In the genomic region with DNA sequence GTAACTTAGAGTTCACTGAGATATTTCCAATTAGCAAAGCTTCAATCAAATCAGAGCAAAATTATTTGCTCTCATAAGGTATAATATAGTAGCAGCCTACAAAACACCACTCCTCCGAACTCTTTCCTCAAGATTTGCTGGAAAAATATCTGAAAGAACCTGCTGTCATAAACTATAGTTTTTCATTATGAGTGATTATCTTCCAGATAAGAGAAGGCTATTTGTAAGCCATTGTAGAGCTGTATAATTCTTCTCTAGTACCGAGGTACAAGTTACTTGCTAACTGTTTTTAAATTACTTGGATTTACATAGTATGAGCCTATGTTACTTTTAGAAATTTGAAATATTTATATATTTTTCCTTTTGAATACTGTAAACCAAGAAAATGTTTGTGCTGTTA, we compare ENCODE assay signal across 8 cellular contexts. TPM values are rescaled to one million over a fixed set of nuclear protein-coding genes. Genes with fewer than 3 reads are reported as not detected.
DNase-seq lines count a peak whose midpoint lies in the region; ATAC-seq and TF ChIP-seq lines count a peak whose summit lies in the region.

No MANE protein-coding gene starts in this region.

- H3K9ac ChIP-seq in ES-I3 (ENCODE audit: low read depth, low read length) (peak overlapping the region; percentile 96; the same call in 1 of the 2 replicates), SK-N-MC (ENCODE audit: insufficient read length) (peak overlapping the region; percentile 95)

- POLR2A ChIA-PET in A673 (lab: Charles Lee; ENCODE audit: low non-redundant PET): interaction anchor here (0.9 kb wide), 1 partner anchor 139 kb away, joined by 3 read pairs; no protein-coding TSS in a partner anchor

- CTCF ChIA-PET in A673 (lab: Charles Lee): no interaction called here

- H3K27ac ChIP-seq in A673 (ENCODE audit: low read depth, low read length, poor library complexity, severe bottlenecking) (peak overlapping the region; percentile 99), SK-N-MC (no peak overlapping the region)

- peaks cover 49% of the 10 kb centered on the region for H3K36me3 ChIP-seq in A673 (ENCODE audit: insufficient read depth, low read length, poor library complexity, severe bottlenecking)
- H3K36me3 ChIP-seq in ES-I3 (ENCODE audit: insufficient read depth, low read length): peaks cover 6% of the 10 kb centered on the region; the same call in 1 of the 2 replicates
- peaks cover 53% of the 10 kb centered on the region for H3K36me3 ChIP-seq in SK-N-MC (ENCODE audit: insufficient read depth, low read length)

- DNase-seq in A673 (ENCODE audit: low spot score) (no peak), SK-N-MC (ENCODE audit: low read depth, low spot score) (no peak), fibroblast of pulmonary artery (ENCODE audit: low read depth) (no peak), iPS-NIHi7 (ENCODE audit: extremely low spot score) (no peak), NCI-H524 treated with DMSO at 0.1 percent for 48 hours (lab: John Stamatoyannopoulos, UW) (no peak), KBM-7 (no peak)

- H3K9me3 ChIP-seq in A673 (ENCODE audit: low read depth, low read length, poor library complexity, severe bottlenecking): no peaks in the 10 kb centered on the region
- no peaks in the 10 kb centered on the region for H3K9me3 ChIP-seq in ES-I3 (ENCODE audit: control insufficient read depth, insufficient read depth, low read length)
- H3K9me3 ChIP-seq in SK-N-MC (ENCODE audit: low read depth, low read length): no peaks in the 10 kb centered on the region

- H3K4me3 ChIP-seq in A673 (ENCODE audit: low read depth, low read length, poor library complexity, severe bottlenecking): peak overlapping the region; percentile 88
- H3K4me3 ChIP-seq in SK-N-MC: peak overlapping the region; percentile 99
- H3K4me3 ChIP-seq in fibroblast of pulmonary artery (replicated peaks; ENCODE audit: low read depth, low read length): peak overlapping the region; percentile 90

- H3K4me1 ChIP-seq in A673 (ENCODE audit: insufficient read depth, low read length, poor library complexity, severe bottlenecking): peaks cover 23% of the 10 kb centered on the region
- H3K4me1 ChIP-seq in ES-I3 (ENCODE audit: insufficient read depth, low read length): peaks cover 11% of the 10 kb centered on the region

- intact Hi-C loops in A673 (cut with micrococcal nuclease; ENCODE audit: unreplicated experiment): no loop called here

- no TSS peak for BruUV-seq in A673 (replicated peaks; lab: Mats Ljungman, UMichigan)

- in situ Hi-C loops in KBM-7 (cut with MboI; ENCODE audit: low pct_unique_long_range_greater_than_20kb, low sequenced_read_pairs): no loop called here

- no peaks in the 10 kb centered on the region for H3K27me3 ChIP-seq in A673 (replicated peaks; ENCODE audit: insufficient read depth, low read depth, low read length, poor library complexity)

- no peak for ATAC-seq in HG02840 (IDR thresholded peaks at IDR 0.05; ENCODE audit: low FRiP score, unreplicated experiment)

- TF ChIP-seq CTCF in A673 (conservative IDR thresholded peaks at IDR 0.05; ENCODE audit: low read depth, low read length) (no peak), fibroblast of pulmonary artery (IDR thresholded peaks at IDR 0.05; ENCODE audit: low read length, missing control alignments) (no peak)

RNA-seq across cellular contexts. Expression of gene NDC80, which starts 2.1 kb away (rescaled TPM):
- 72.6 and 73.5 TPM in 2 replicates for total RNA-seq in A673 (2021)

RNA-seq across cellular contexts. Expression of gene METTL4, which starts 2.1 kb away (rescaled TPM):
- total RNA-seq in A673 (2021): 20.1 and 26.4 TPM in 2 replicates
